ENCODE assay signal across 8 cellular contexts in genomic region chr3:194671900-194672808, GRCh38. TPM values are rescaled to one million over a fixed set of nuclear protein-coding genes. Genes with fewer than 3 reads are reported as not detected.
DNase-seq lines count a peak whose midpoint lies in the region; ATAC-seq, FAIRE-seq and TF ChIP-seq lines count a peak whose summit lies in the region.

TSS of gene LSG1 (minus strand) at chr3:194672191. CDS start at chr3:194672162, 29 bp downstream.

- peak within 1 kb of the TSS; percentile 72 to 77 for H3K9ac ChIP-seq in kidney (ENCODE audit: low read length in 2 of 2)

- intact Hi-C loops in kidney (cut with DNase I) = no loop called here

- ATAC-seq in HG03432 (IDR thresholded peaks at IDR 0.05; ENCODE audit: unreplicated experiment) = peak; percentile 86

- TF ChIP-seq CTCF in choroid plexus epithelial cell (conservative IDR thresholded peaks at IDR 0.05; ENCODE audit: low read depth, low read length) = no peak
- peak; percentile 14 for TF ChIP-seq CTCF in kidney (IDR thresholded peaks at IDR 0.05; ENCODE audit: borderline replicate concordance, extremely low read depth, insufficient read depth)

- TF ChIP-seq POLR2A in GM19099 (IDR thresholded peaks at IDR 0.05; ENCODE audit: extremely low read depth, insufficient read length, low read depth) = peak; percentile 67

- peaks cover 8 to 11% of the 10 kb centered on the region in 2 donors for H3K4me1 ChIP-seq in kidney (ENCODE audit: control insufficient read depth in 1 of 2, insufficient read depth in 1 of 2, low read depth in 1 of 2, low read length in 2 of 2)

- DNase-seq in AG20443 (ENCODE audit: low spot score) (peak; percentile 95), NCI-H510A treated with DMSO at 0.1 percent for 48 hours (lab: John Stamatoyannopoulos, UW) (peak; percentile 99), choroid plexus epithelial cell (ENCODE audit: low read depth) (peak; percentile 98), kidney (peak; percentile 97)
- DNase-seq in activated CD4-positive, alpha-beta T cell treated with anti-CD3 and anti-CD28 coated beads for 24 hours (ENCODE audit: low read depth in 2 of 2) = peak; percentile 77 to 88
- peak; percentile 93 for DNase-seq in stimulated activated CD4-positive, alpha-beta T cell treated with anti-CD3 and anti-CD28 coated beads, Interleukin-15, amount 100 ng/mL, for 24 hours

- peaks cover 2 to 11% of the 10 kb centered on the region in 2 donors for H3K36me3 ChIP-seq in kidney (ENCODE audit: control insufficient read depth in 1 of 2, insufficient read depth in 2 of 2, low read length in 2 of 2)

- no peak for FAIRE-seq in kidney (lab: Jason Lieb, UNC)

- no peaks in the 10 kb centered on the region for H3K9me3 ChIP-seq in kidney (ENCODE audit: control insufficient read depth in 1 of 2, low read length in 2 of 2)

- peak within 1 kb of the TSS; percentile 89 to 90 for H3K27ac ChIP-seq in kidney (ENCODE audit: low read depth in 2 of 2, low read length in 2 of 2)

- peak within 1 kb of the TSS; percentile 86 for H3K4me3 ChIP-seq in choroid plexus epithelial cell (ENCODE audit: low read depth, low read length)
- peak within 1 kb of the TSS; percentile 88 to 90 for H3K4me3 ChIP-seq in kidney (ENCODE audit: low read length in 2 of 2)

RNA-seq across cellular contexts. Expression of gene LSG1, which starts in this region (rescaled TPM):
- 33.3 TPM for total RNA-seq in kidney
- 14.8 TPM for polyA plus RNA-seq in kidney (ENCODE audit: insufficient read depth, low read depth, low replicate concordance)

Comparison
In these comparisons a context has a peak if more than half of its experiments do, and no peak if none do; other contexts are left out.
1. Peak in every context shown above with its lines: DNase-seq, ATAC-seq, H3K4me3 ChIP-seq and H3K27ac ChIP-seq.